In genomic region chr16:3152022-3152272, GRCh38 we compare ENCODE assay signal across 9 cellular contexts. TPM values are rescaled to one million over a fixed set of nuclear protein-coding genes. Genes with fewer than 3 reads are reported as not detected.
DNase-seq lines count a peak whose midpoint lies in the region; ATAC-seq and TF ChIP-seq lines count a peak whose summit lies in the region.
"Had no signal": no experiment of that assay in that cellular context is flagged by ENCODE, and none has a peak within 500 bp of the region (broad histone marks: within the 10 kb centered on the region; RNA-seq: fewer than 3 reads in every experiment).

No MANE protein-coding gene starts in this region.

- no peak for TF ChIP-seq EP300 in sigmoid colon (IDR thresholded peaks at IDR 0.05)

- POLR2A ChIA-PET in GM10248 (lab: Yijun Ruan, JAX) = no interaction called here

- H3K4me3 Mint-ChIP-seq in T-helper 17 cell = peak overlapping the region; percentile 87

- H3K27me3 ChIP-seq in H7 (ENCODE audit: control insufficient read depth, insufficient read depth, low read length) (peaks cover 8% of the 10 kb centered on the region), sigmoid colon (no peaks in the 10 kb centered on the region)

- H3K36me3 Mint-ChIP-seq in T-helper 17 cell (ENCODE audit: low read depth) = no peaks in the 10 kb centered on the region

- no peak for TF ChIP-seq POLR2A in sigmoid colon (IDR thresholded peaks at IDR 0.05)

- intact Hi-C loops in sigmoid colon (cut with DNase I) = loop anchor here (5.0 to 10.0 kb wide), 3 partner anchors 130 to 377 kb away; partner anchors contain the start of genes ELOB, FLYWCH1 and ZNF263

- peaks cover 0 to 28% (median 24%) of the 10 kb centered on the region in 4 donors for H3K4me1 ChIP-seq in sigmoid colon

- 3 to 4% methylated on average over 15 of the region's 15 CpGs for WGBS in sigmoid colon, 2 donors

- CTCF ChIA-PET in GM10248 (lab: Yijun Ruan, JAX) = interaction anchor here (0.7 to 11.2 kb wide), 6 partner anchors 13 to 46 kb away, joined by 3 to 189 read pairs (median 4); partner anchors contain the start of gene ZNF213

- ATAC-seq in T-helper 17 cell (no peak), HG02852 (IDR thresholded peaks at IDR 0.05; ENCODE audit: unreplicated experiment) (no peak), HG03135 (IDR thresholded peaks at IDR 0.05; ENCODE audit: unreplicated experiment) (no peak), HG02610 (IDR thresholded peaks at IDR 0.05; ENCODE audit: unreplicated experiment) (no peak)

- H3K9me3 ChIP-seq in T-helper 17 cell (ENCODE audit: control insufficient read depth, low read length, poor library complexity, severe bottlenecking) (no peaks in the 10 kb centered on the region), sigmoid colon (no peaks in the 10 kb centered on the region)

- H3K27me3 Mint-ChIP-seq in T-helper 17 cell = no peaks in the 10 kb centered on the region

- H3K4me1 Mint-ChIP-seq in T-helper 17 cell = peaks cover 19% of the 10 kb centered on the region

- no peak for TF ChIP-seq CTCF in epithelial cell of proximal tubule (conservative IDR thresholded peaks at IDR 0.05; ENCODE audit: low read depth, low read length)
- TF ChIP-seq CTCF in sigmoid colon (IDR thresholded peaks at IDR 0.05) = peak in 1 of 4 experiments; percentile 5
- TF ChIP-seq CTCF in GM10248 (IDR thresholded peaks at IDR 0.05; ENCODE audit: control extremely low read depth, extremely low read depth, low read depth, missing control alignments) = no peak

- peak; percentile 52 for DNase-seq in H7
- DNase-seq in T-helper 17 cell = no peak
- no peak for DNase-seq in epithelial cell of proximal tubule (ENCODE audit: low read depth)
- DNase-seq in sigmoid colon = no peak
- no peak for DNase-seq in GM10248 (ENCODE audit: extremely low spot score)

- peak overlapping the region; percentile 93 for H3K27ac Mint-ChIP-seq in T-helper 17 cell

- H3K4me3 ChIP-seq in H7 (ENCODE audit: insufficient read depth, low read depth, low read length) (peak overlapping the region; percentile 60), epithelial cell of proximal tubule (ENCODE audit: low read depth, low read length) (peak overlapping the region; percentile 49), sigmoid colon (peak overlapping the region; percentile 34 to 52 (median 44))

- H3K36me3 ChIP-seq in H7 (replicated peaks; ENCODE audit: control insufficient read depth, insufficient read depth, low read length) = no peaks in the 10 kb centered on the region
- H3K36me3 ChIP-seq in sigmoid colon = no peaks in the 10 kb centered on the region

- H3K27ac ChIP-seq in sigmoid colon = peak overlapping the region; percentile 68 to 77 (median 74)

RNA-seq across cellular contexts. Expression of gene ZNF213, which starts 17.1 kb away (rescaled TPM):
- 5.5 and 6.3 TPM in 2 replicates for total RNA-seq in H7 (2014; rRNA removed; shearing (Covaris generic))
- total RNA-seq in T-helper 17 cell (1 to 10 TPM; 3.1 to 3.4 TPM), epithelial cell of proximal tubule (2.4 and 7.7 TPM in 2 replicates), sigmoid colon (10 to 100 TPM in 1 of 4 donors, 1 to 10 TPM in 3; 2.6 to 10.5 (median 5.0) TPM)
- polyA plus RNA-seq in sigmoid colon = 10 to 100 TPM in 1 of 3 donors, 1 to 10 TPM in 2; 7.2 to 11.3 (median 7.2) TPM

RNA-seq across cellular contexts. Expression of gene OR1F1, which starts 36.1 kb away (rescaled TPM):
- not detected in 2 replicates for total RNA-seq in H7 (2014; rRNA removed; shearing (Covaris generic))
- total RNA-seq in T-helper 17 cell (not detected), epithelial cell of proximal tubule (0.52 TPM in 1 of 2 replicates, not detected in the other), sigmoid colon (not detected)
- polyA plus RNA-seq in sigmoid colon = not detected
- total RNA-seq: glomerular endothelial cell had no signal

RNA-seq across cellular contexts. Expression of gene ZNF205, which starts 39.6 kb away (rescaled TPM):
- 40.2 and 41.2 TPM in 2 replicates for total RNA-seq in H7 (2014; rRNA removed; shearing (Covaris generic))
- total RNA-seq in T-helper 17 cell (not detected), epithelial cell of proximal tubule (15.8 and 22.1 TPM in 2 replicates), sigmoid colon (10 to 100 TPM; 15.8 to 17.5 (median 16.7) TPM)
- polyA plus RNA-seq in sigmoid colon = 10 to 100 TPM in 2 of 3 donors, 1 to 10 TPM in 1; 6.6 to 12.6 (median 10.9) TPM

RNA-seq across cellular contexts. Expression of gene ZSCAN10, which starts 52.9 kb away (rescaled TPM):
- 217 and 238 TPM in 2 replicates for total RNA-seq in H7 (2014; rRNA removed; shearing (Covaris generic))
- total RNA-seq in T-helper 17 cell = under 1 TPM; 0.12 to 0.26 TPM
- total RNA-seq in epithelial cell of proximal tubule = not detected in 2 replicates
- total RNA-seq in sigmoid colon = not detected
- polyA plus RNA-seq in sigmoid colon = not detected
- total RNA-seq: glomerular endothelial cell had no signal

Comparison
In these comparisons a context has a peak if more than half of its experiments do, and no peak if none do; other contexts are left out.
1. RNA of gene ZNF205, which starts 39.6 kb away (total RNA-seq): 40.2 to 41.2 TPM in H7, 15.8 to 17.5 TPM in sigmoid colon and 15.8 to 22.1 TPM in epithelial cell of proximal tubule; not detected in T-helper 17 cell; every median in the first group is over 10 times any median in the second.
2. Peak in every context shown above with its lines, with median percentiles within 50 percentile points of each other: H3K4me3 ChIP-seq.